7 cellular contexts compared by ENCODE assay signal in genomic region chrX:39736219-39737211, GRCh38.
DNase-seq lines count a peak whose midpoint lies in the region; ATAC-seq and TF ChIP-seq lines count a peak whose summit lies in the region.

No MANE protein-coding gene starts in this region.

- TF ChIP-seq CTCF in right atrium auricular region (IDR thresholded peaks at IDR 0.05), result no peak
- no peak for TF ChIP-seq CTCF in CD4-positive, alpha-beta T cell (IDR thresholded peaks at IDR 0.05)

- no peaks in the 10 kb centered on the region for H3K36me3 Mint-ChIP-seq in activated T-helper 17 cell treated with anti-CD3 and anti-CD28 coated beads, Interleukin-2, amount 50 U/mL, for 72 hours (ENCODE audit: low read depth)
- H3K36me3 Mint-ChIP-seq in CD4-positive, alpha-beta T cell (ENCODE audit: low read depth), result no peaks in the 10 kb centered on the region

- peak; percentile 64 for ATAC-seq in activated T-helper 17 cell treated with anti-CD3 and anti-CD28 coated beads, Interleukin-2, amount 50 U/mL, for 72 hours (replicated peaks)
- no peak for ATAC-seq in HG03159 (IDR thresholded peaks at IDR 0.05; ENCODE audit: unreplicated experiment)
- ATAC-seq in CD4-positive, alpha-beta T cell (ENCODE audit: poor library complexity), result no peak
- ATAC-seq in GM21825 (IDR thresholded peaks at IDR 0.05; ENCODE audit: unreplicated experiment), result no peak

- H3K27me3 Mint-ChIP-seq in activated T-helper 17 cell treated with anti-CD3 and anti-CD28 coated beads, Interleukin-2, amount 50 U/mL, for 72 hours, result no peaks in the 10 kb centered on the region
- no peaks in the 10 kb centered on the region for H3K27me3 Mint-ChIP-seq in CD4-positive, alpha-beta T cell

- no peak overlapping the region for H3K4me3 Mint-ChIP-seq in activated T-helper 17 cell treated with anti-CD3 and anti-CD28 coated beads, Interleukin-2, amount 50 U/mL, for 72 hours
- H3K4me3 Mint-ChIP-seq in CD4-positive, alpha-beta T cell, result no peak overlapping the region

- CTCF ChIA-PET in CD4-positive, alpha-beta T cell (lab: Charles Lee), result no interaction called here

- H3K27me3 ChIP-seq in right atrium auricular region, result no peaks in the 10 kb centered on the region
- no peaks in the 10 kb centered on the region for H3K27me3 ChIP-seq in CD4-positive, alpha-beta T cell (ENCODE audit: control insufficient read depth, insufficient read depth, low read length)

- H3K36me3 ChIP-seq in right atrium auricular region, result no peaks in the 10 kb centered on the region

- POLR2A ChIA-PET in CD4-positive, alpha-beta T cell (lab: Charles Lee), result no interaction called here

- no peaks in the 10 kb centered on the region for H3K4me1 Mint-ChIP-seq in activated T-helper 17 cell treated with anti-CD3 and anti-CD28 coated beads, Interleukin-2, amount 50 U/mL, for 72 hours
- H3K4me1 Mint-ChIP-seq in CD4-positive, alpha-beta T cell (ENCODE audit: low read depth), result no peaks in the 10 kb centered on the region

- H3K9me3 ChIP-seq in right atrium auricular region, result no peaks in the 10 kb centered on the region
- H3K9me3 ChIP-seq in CD4-positive, alpha-beta T cell (ENCODE audit: control insufficient read depth, low read length), result no peaks in the 10 kb centered on the region

- peak overlapping the region; percentile 59 to 74 for H3K27ac ChIP-seq in right atrium auricular region
- no peak overlapping the region for H3K27ac ChIP-seq in CD4-positive, alpha-beta T cell (ENCODE audit: low read depth, low read length)

- intact Hi-C loops in CD4-positive, alpha-beta T cell (cut with DNase I, micrococcal nuclease), result loop anchor here in 1 of 2 experiments (10.0 kb wide), 2 partner anchors 318 to 428 kb away; no protein-coding TSS in a partner anchor

- peaks cover 0 to 18% of the 10 kb centered on the region in 2 donors for H3K4me1 ChIP-seq in right atrium auricular region

- H3K4me3 ChIP-seq in right atrium auricular region, result no peak overlapping the region

- DNase-seq in HT1080 (ENCODE audit: low read depth) (peak; percentile 81), right atrium auricular region (ENCODE audit: low spot score) (peak; percentile 92), stromal cell of bone marrow (ENCODE audit: low read depth) (peak; percentile 71)
- DNase-seq in CD4-positive, alpha-beta T cell, result no peak

- no peaks in the 10 kb centered on the region for H3K9me3 Mint-ChIP-seq in activated T-helper 17 cell treated with anti-CD3 and anti-CD28 coated beads, Interleukin-2, amount 50 U/mL, for 72 hours
- no peaks in the 10 kb centered on the region for H3K9me3 Mint-ChIP-seq in CD4-positive, alpha-beta T cell

- H3K27ac Mint-ChIP-seq in activated T-helper 17 cell treated with anti-CD3 and anti-CD28 coated beads, Interleukin-2, amount 50 U/mL, for 72 hours, result no peak overlapping the region
- no peak overlapping the region for H3K27ac Mint-ChIP-seq in CD4-positive, alpha-beta T cell

Comparison
In these comparisons a context has a peak if more than half of its experiments do, and no peak if none do; other contexts are left out.
1. DNase-seq: peak in HT1080 (single experiment), right atrium auricular region (single experiment) and stromal cell of bone marrow (single experiment); none in CD4-positive, alpha-beta T cell (0 of 10).